ENCODE assay signal across 8 cellular contexts in genomic region chr12:109880049-109880931, GRCh38.
A peak's percentile ranks its signal among the peaks of the same experiment; 100 is the strongest.
DNase-seq lines count a peak whose midpoint lies in the region; ATAC-seq and TF ChIP-seq lines count a peak whose summit lies in the region.

Gene GLTP (minus strand): TSS chr12:109880541. CDS start chr12:109880374, 167 bp downstream.

- DNase-seq in AG08395 (ENCODE audit: low spot score) (peak; percentile 96), NCI-H345 (lab: John Stamatoyannopoulos, UW) (peak; percentile 93), choroid plexus epithelial cell (ENCODE audit: low read depth) (peak; percentile 65), kidney tubule cell (ENCODE audit: low spot score) (peak; percentile 89)
- DNase-seq in activated CD4-positive, alpha-beta T cell treated with anti-CD3 and anti-CD28 coated beads for 24 hours (ENCODE audit: low read depth in 2 of 2): peak; percentile 77 to 81
- peak; percentile 70 to 85 (median 76) for DNase-seq in stimulated activated CD4-positive, alpha-beta T cell treated with anti-CD3 and anti-CD28 coated beads, Interleukin-1b, Interleukin-23, amount 100 ng/mL, for 24 hours (ENCODE audit: low read depth in 4 of 4, low spot score in 1 of 4)

- TF ChIP-seq CTCF in choroid plexus epithelial cell (conservative IDR thresholded peaks at IDR 0.05; ENCODE audit: low read depth, low read length): no peak

- ATAC-seq in GM18907 (IDR thresholded peaks at IDR 0.05; ENCODE audit: unreplicated experiment): peak; percentile 93
- peak; percentile 85 for ATAC-seq in HG03139 (IDR thresholded peaks at IDR 0.05; ENCODE audit: unreplicated experiment)

- peak within 1 kb of the TSS; percentile 77 for H3K4me3 ChIP-seq in choroid plexus epithelial cell (ENCODE audit: low read depth, low read length)

Comparison
In these comparisons a context has a peak if more than half of its experiments do, and no peak if none do; other contexts are left out.
1. Peak in every context shown above with its lines: DNase-seq, ATAC-seq and H3K4me3 ChIP-seq.